Comparison of ENCODE assay signal across 8 cellular contexts in the genomic region with DNA sequence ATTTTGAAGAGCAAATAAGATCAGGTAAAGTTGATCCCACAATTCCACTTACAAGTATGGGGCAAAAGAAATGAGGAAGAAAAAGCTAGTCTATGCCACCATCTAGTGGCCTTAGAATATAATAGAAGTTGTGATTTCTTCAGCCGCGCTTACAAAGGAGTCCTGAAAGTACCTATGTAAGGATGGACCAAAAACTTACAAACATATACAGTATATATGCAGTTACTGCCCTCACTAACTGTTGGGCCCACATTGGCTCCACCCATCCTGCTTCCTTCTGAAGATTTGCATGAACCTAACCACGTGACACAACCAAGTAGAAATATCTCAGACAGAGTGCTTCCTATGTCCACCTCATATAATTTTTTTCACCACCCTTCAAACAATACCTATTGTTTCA. TPM values are rescaled to one million over a fixed set of nuclear protein-coding genes. Genes with fewer than 3 reads are reported as not detected.
DNase-seq lines count a peak whose midpoint lies in the region; ATAC-seq, FAIRE-seq and TF ChIP-seq lines count a peak whose summit lies in the region.

No MANE protein-coding gene starts in this region.

- no peaks in the 10 kb centered on the region for H3K9me1 ChIP-seq in keratinocyte (ENCODE audit: control insufficient read depth, extremely low read depth, insufficient read depth, low read length)

- H3K9ac ChIP-seq in adipocyte (ENCODE audit: low read length) (no peak overlapping the region), keratinocyte (ENCODE audit: control insufficient read depth, extremely low read depth, insufficient read depth, low read length) (no peak overlapping the region)

- intact Hi-C loops in sciatic nerve (cut with DNase I), result no loop called here

- no peak overlapping the region for H3K27ac ChIP-seq in keratinocyte (ENCODE audit: control insufficient read depth, insufficient read depth, low read length)

- DNase-seq in Daoy (ENCODE audit: low read depth) (peak; percentile 49), NCI-H345 (lab: John Stamatoyannopoulos, UW) (peak; percentile 63), adipocyte (ENCODE audit: low read depth) (peak; percentile 79), keratinocyte (ENCODE audit: low read depth, low spot score) (no peak), sciatic nerve (ENCODE audit: low spot score) (no peak), T1000 (lab: John Stamatoyannopoulos, UW) (no peak)

- no peaks in the 10 kb centered on the region for H3K9me3 ChIP-seq in adipocyte (ENCODE audit: control insufficient read depth, low read length)
- no peaks in the 10 kb centered on the region for H3K9me3 ChIP-seq in keratinocyte (ENCODE audit: control insufficient read depth, low read depth, low read length)

- peak in 2 of 3 experiments; percentile 9 to 29 for TF ChIP-seq CTCF in keratinocyte (optimal IDR thresholded peaks at IDR 0.05 in 1 of 3, IDR thresholded peaks at IDR 0.05 in 1 of 3, conservative IDR thresholded peaks at IDR 0.05 in 1 of 3; ENCODE audit: extremely low read depth in 1 of 3, insufficient read depth in 2 of 3, low read length in 3 of 3)

- no peaks in the 10 kb centered on the region for H3K4me1 ChIP-seq in adipocyte (ENCODE audit: control insufficient read depth, insufficient read depth, low read length)
- no peaks in the 10 kb centered on the region for H3K4me1 ChIP-seq in keratinocyte (ENCODE audit: control insufficient read depth, extremely low read depth, insufficient read depth, low read length)

- ATAC-seq in GM19455 (IDR thresholded peaks at IDR 0.05; ENCODE audit: unreplicated experiment), result peak; percentile 69
- peak; percentile 78 for ATAC-seq in HG03439 (IDR thresholded peaks at IDR 0.05; ENCODE audit: unreplicated experiment)
- no peak for ATAC-seq in sciatic nerve

- H2AFZ ChIP-seq in keratinocyte (ENCODE audit: control insufficient read depth, low read length), result no peak overlapping the region

- H3K36me3 ChIP-seq in adipocyte (ENCODE audit: control insufficient read depth, insufficient read depth, low read length, severe bottlenecking), result no peaks in the 10 kb centered on the region
- H3K36me3 ChIP-seq in keratinocyte (ENCODE audit: control insufficient read depth in 2 of 2, extremely low read depth in 1 of 2, insufficient read depth in 2 of 2, low read length in 2 of 2), result no peaks in the 10 kb centered on the region

- H3K4me3 ChIP-seq in adipocyte (ENCODE audit: low read length) (no peak overlapping the region), keratinocyte (ENCODE audit: control insufficient read depth in 2 of 3, extremely low read depth in 1 of 3, insufficient read depth in 2 of 3, low read depth in 1 of 3, low read length in 3 of 3) (no peak overlapping the region)

- H3K27me3 ChIP-seq in adipocyte (replicated peaks; ENCODE audit: control insufficient read depth, insufficient read depth, low read length), result no peaks in the 10 kb centered on the region
- H3K27me3 ChIP-seq in keratinocyte (ENCODE audit: control insufficient read depth, extremely low read depth, insufficient read depth, low read length), result no peaks in the 10 kb centered on the region

- FAIRE-seq in keratinocyte (lab: Jason Lieb, UNC), result no peak

- H3K4me2 ChIP-seq in keratinocyte (ENCODE audit: control insufficient read depth, extremely low read depth, insufficient read depth, low read depth, low read length), result no peak overlapping the region

- H4K20me1 ChIP-seq in keratinocyte (ENCODE audit: control insufficient read depth, extremely low read depth, insufficient read depth, low read length), result no peaks in the 10 kb centered on the region

- dilution Hi-C loops in keratinocyte (cut with MboI; ENCODE audit: extremely low pct_ligation_motif_present, low sequenced_read_pairs), result no loop called here

- H3K79me2 ChIP-seq in keratinocyte (ENCODE audit: control insufficient read depth, insufficient read depth, low read length), result no peaks in the 10 kb centered on the region

RNA-seq across cellular contexts. Expression of gene OR13D1, which starts 11.7 kb away (rescaled TPM):
- not detected in 2 replicates for total RNA-seq in Daoy (2014; rRNA removed; shearing (Covaris generic))
- polyA plus RNA-seq in keratinocyte, result not detected in 3 replicates
- not detected for polyA plus RNA-seq in keratinocyte (2011; ENCODE audit: low read depth)
- not detected in 2 replicates for polyA plus RNA-seq in keratinocyte (2011; cell fraction: cytosol; rRNA removed)
- not detected in 2 replicates for polyA plus RNA-seq in keratinocyte (2011; cell fraction: nucleus; rRNA removed)
- not detected in 2 replicates for polyA plus RNA-seq in keratinocyte (2012; ENCODE audit: low replicate concordance)
- polyA minus RNA-seq in keratinocyte, result not detected in 3 replicates
- polyA minus RNA-seq in keratinocyte (2011; cell fraction: cytosol; rRNA and poly(A)+ RNA removed), result not detected
- not detected in 2 replicates for polyA minus RNA-seq in keratinocyte (2011; cell fraction: nucleus; rRNA and poly(A)+ RNA removed)
- total RNA-seq in sciatic nerve, result not detected

Comparison
In these comparisons a context has a peak if more than half of its experiments do, and no peak if none do; other contexts are left out.
1. DNase-seq: peak in Daoy (single experiment), NCI-H345 (single experiment) and adipocyte (single experiment); none in keratinocyte (single experiment), sciatic nerve (single experiment) and T1000 (single experiment).